20 cellular contexts compared by ENCODE assay signal in genomic region chr13:80977168-80977567, GRCh38.
"Had no signal": no experiment of that assay in that cellular context is flagged by ENCODE, and none has a peak within 500 bp of the region (broad histone marks: within the 10 kb centered on the region; RNA-seq: fewer than 3 reads in every experiment).

No MANE protein-coding gene starts in this region.

- H3K4me1 ChIP-seq: colonic mucosa, esophagus muscularis mucosa, gastrocnemius medialis, left lung, lower lobe of right lung had no signal

- DNase-seq: colonic mucosa; cortex of kidney; effector CD8-positive, alpha-beta T cell; effector memory CD8-positive, alpha-beta T cell; endodermal cell; foreskin melanocyte; gastrocnemius medialis; glutamatergic neuron; head of caudate nucleus; heart right ventricle; hippocampal formation; left cardiac atrium; left lung; left ventricle myocardium superior; lower lobe of right lung; mesenchymal stem cell; midbrain had no signal

- H3K4me1 Mint-ChIP-seq: endodermal cell had no signal

- H3K4me3 Mint-ChIP-seq: dendritic cell treated with granulocyte-macrophage colony-stimulating factor and Interleukin-4, amounts not matched to agents 40 ng/mL and 50 ng/mL, for 4 days; effector memory CD8-positive, alpha-beta T cell; endodermal cell had no signal

- H3K27ac Mint-ChIP-seq: dendritic cell treated with granulocyte-macrophage colony-stimulating factor and Interleukin-4, amounts not matched to agents 40 ng/mL and 50 ng/mL, for 4 days; effector memory CD8-positive, alpha-beta T cell; endodermal cell had no signal

- H3K36me3 ChIP-seq: colonic mucosa, esophagus muscularis mucosa, gastrocnemius medialis, heart right ventricle, left lung, lower lobe of right lung had no signal

- H3K27me3 ChIP-seq: colonic mucosa, esophagus muscularis mucosa, gastrocnemius medialis, heart right ventricle, left lung had no signal

- H3K4me3 ChIP-seq: colonic mucosa, esophagus muscularis mucosa, gastrocnemius medialis, heart right ventricle, left lung, lower lobe of right lung had no signal

- H3K27ac ChIP-seq: colonic mucosa, esophagus muscularis mucosa, gastrocnemius medialis, heart right ventricle, left lung, lower lobe of right lung had no signal

- ATAC-seq: effector memory CD8-positive, alpha-beta T cell; gastrocnemius medialis; heart right ventricle; left cardiac atrium; left lung; left ventricle myocardium superior; lower lobe of right lung had no signal

- H3K9me3 ChIP-seq: colonic mucosa, esophagus muscularis mucosa, gastrocnemius medialis, left lung, lower lobe of right lung had no signal

- H3K27me3 Mint-ChIP-seq: dendritic cell treated with granulocyte-macrophage colony-stimulating factor and Interleukin-4, amounts not matched to agents 40 ng/mL and 50 ng/mL, for 4 days; effector memory CD8-positive, alpha-beta T cell had no signal

- FAIRE-seq: keratinocyte had no signal
